In genomic region chr1:43651922-43652321, GRCh38 we compare ENCODE assay signal across 1 cellular context.
TF ChIP-seq lines count a peak whose summit lies in the region.

No MANE protein-coding gene starts in this region.

TF ChIP-seq in WTC11, 78 proteins besides CTCF, POLR2A, EP300 and RAD21 (continued from another document):
- TF ChIP-seq AFF4 (CRISPR knock-in tag; IDR thresholded peaks at IDR 0.05; ENCODE audit: borderline replicate concordance) = no peak
- TF ChIP-seq ATF6 (CRISPR knock-in tag; IDR thresholded peaks at IDR 0.05) = no peak
